1 cellular context compared by ENCODE assay signal in the genomic region with DNA sequence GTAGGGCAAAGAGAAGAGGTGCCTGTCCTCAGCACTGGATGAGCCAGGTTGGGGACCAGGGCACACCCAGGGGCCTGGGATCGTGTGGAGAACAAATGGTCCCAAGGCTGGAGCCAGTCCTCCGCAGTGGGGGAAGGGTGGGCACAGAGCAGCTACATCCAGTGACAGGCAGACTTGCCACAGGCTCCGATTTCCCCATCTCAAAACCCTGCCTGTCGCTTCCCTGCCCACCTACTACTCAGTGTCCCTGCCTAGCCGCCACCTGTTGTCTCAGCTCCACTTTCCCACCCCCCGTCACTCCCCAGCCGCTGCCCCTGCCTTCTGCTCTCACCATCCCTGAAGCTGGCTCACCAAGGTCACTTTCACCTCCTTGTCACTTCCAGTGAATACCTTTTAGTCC.
TF ChIP-seq lines count a peak whose summit lies in the region.

No MANE protein-coding gene starts in this region.

TF ChIP-seq in H1, 55 proteins besides CTCF, POLR2A, EP300 and RAD21:
- TF ChIP-seq TEAD4 (IDR thresholded peaks at IDR 0.05; ENCODE audit: low read depth, low read length) (no peak), CHD2 (IDR thresholded peaks at IDR 0.05; ENCODE audit: low read length) (no peak), KDM1A (IDR thresholded peaks at IDR 0.05; ENCODE audit: borderline replicate concordance, low read length) (no peak), BCL11A (IDR thresholded peaks at IDR 0.05; ENCODE audit: low read depth in 2 of 2, low read length in 2 of 2) (no peak), POLR2AphosphoS5 (IDR thresholded peaks at IDR 0.05; ENCODE audit: low read depth, low read length) (no peak), CBX5 (IDR thresholded peaks at IDR 0.05; ENCODE audit: low read depth, low read length) (no peak), FOSL1 (IDR thresholded peaks at IDR 0.05; ENCODE audit: insufficient read depth, low read depth, low read length) (no peak), SAP30 (IDR thresholded peaks at IDR 0.05; ENCODE audit: insufficient read depth, insufficient replicate concordance, low read length) (no peak), KDM4A (IDR thresholded peaks at IDR 0.05; ENCODE audit: low read depth, low read length, severe bottlenecking) (no peak), NANOG (IDR thresholded peaks at IDR 0.05; ENCODE audit: insufficient read depth, low read depth, low read length, poor library complexity, severe bottlenecking) (no peak), CBX8 (IDR thresholded peaks at IDR 0.05; ENCODE audit: borderline replicate concordance, low read depth, low read length) (no peak), BRCA1 (IDR thresholded peaks at IDR 0.05; ENCODE audit: low read depth, low read length) (no peak), RXRA (IDR thresholded peaks at IDR 0.05; ENCODE audit: insufficient read depth, low read depth, low read length) (no peak), SRF (IDR thresholded peaks at IDR 0.05; ENCODE audit: low read depth, low read length) (no peak), TBP (IDR thresholded peaks at IDR 0.05; ENCODE audit: low read depth, low read length) (no peak), JUND (IDR thresholded peaks at IDR 0.05; ENCODE audit: low read length) (no peak), SIN3A (conservative IDR thresholded peaks at IDR 0.05 in 1 of 2, IDR thresholded peaks at IDR 0.05 in 1 of 2; ENCODE audit: low read depth in 1 of 2, low read length in 2 of 2) (no peak)
- TF ChIP-seq, protein P1, sequence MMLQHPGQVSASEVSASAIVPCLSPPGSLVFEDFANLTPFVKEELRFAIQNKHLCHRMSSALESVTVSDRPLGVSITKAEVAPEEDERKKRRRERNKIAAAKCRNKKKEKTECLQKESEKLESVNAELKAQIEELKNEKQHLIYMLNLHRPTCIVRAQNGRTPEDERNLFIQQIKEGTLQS (IDR thresholded peaks at IDR 0.05; ENCODE audit: insufficient read depth, low read depth, low read length) = no peak
TF ChIP-seq in H1: peak in this region for 0.
